ENCODE assay signal across 8 cellular contexts in genomic region chr16:5071681-5072333, GRCh38. TPM values are rescaled to one million over a fixed set of nuclear protein-coding genes. Genes with fewer than 3 reads are reported as not detected.
DNase-seq lines count a peak whose midpoint lies in the region; ATAC-seq, FAIRE-seq and TF ChIP-seq lines count a peak whose summit lies in the region.

A gene with protein sequence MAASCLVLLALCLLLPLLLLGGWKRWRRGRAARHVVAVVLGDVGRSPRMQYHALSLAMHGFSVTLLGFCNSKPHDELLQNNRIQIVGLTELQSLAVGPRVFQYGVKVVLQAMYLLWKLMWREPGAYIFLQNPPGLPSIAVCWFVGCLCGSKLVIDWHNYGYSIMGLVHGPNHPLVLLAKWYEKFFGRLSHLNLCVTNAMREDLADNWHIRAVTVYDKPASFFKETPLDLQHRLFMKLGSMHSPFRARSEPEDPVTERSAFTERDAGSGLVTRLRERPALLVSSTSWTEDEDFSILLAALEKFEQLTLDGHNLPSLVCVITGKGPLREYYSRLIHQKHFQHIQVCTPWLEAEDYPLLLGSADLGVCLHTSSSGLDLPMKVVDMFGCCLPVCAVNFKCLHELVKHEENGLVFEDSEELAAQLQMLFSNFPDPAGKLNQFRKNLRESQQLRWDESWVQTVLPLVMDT (plus strand): TSS chr16:5071843. CDS start chr16:5071850, 7 bp downstream.

- ATAC-seq in HG02642 (IDR thresholded peaks at IDR 0.05; ENCODE audit: poor library complexity, unreplicated experiment) (peak; percentile 86), left cardiac atrium (peak; percentile 96 to 99)

- H3K9me3 ChIP-seq in adrenal gland (replicated peaks in 1 of 3) (no peaks in the 10 kb centered on the region), prostate gland (no peaks in the 10 kb centered on the region)

- WGBS in adrenal gland, 4 donors, result 0% methylated on average over 5 to 53 of the region's 53 CpGs
- 1% methylated on average over 52 of the region's 53 CpGs for WGBS in prostate gland

- intact Hi-C loops in adrenal gland (cut with DNase I), result no loop called here
- intact Hi-C loops in left cardiac atrium (cut with DNase I), result no loop called here
- intact Hi-C loops in prostate gland (cut with DNase I), result no loop called here

- peak; percentile 97 for TF ChIP-seq POLR2A in GM12891 (IDR thresholded peaks at IDR 0.05; ENCODE audit: low read depth, low read length)
- peak; percentile 61 to 67 for TF ChIP-seq POLR2A in adrenal gland (IDR thresholded peaks at IDR 0.05)
- peak; percentile 53 for TF ChIP-seq POLR2A in prostate gland (IDR thresholded peaks at IDR 0.05)

- FAIRE-seq in GM12891 (lab: Jason Lieb, UNC), result peak; percentile 88

- H3K27ac ChIP-seq in adrenal gland (peak within 1 kb of the TSS; percentile 24 to 85 (median 66)), prostate gland (peak within 1 kb of the TSS; percentile 60 to 70)

- peaks cover 0 to 24% of the 10 kb centered on the region in 2 donors for H3K36me3 ChIP-seq in adrenal gland (replicated peaks in 1 of 2)
- no peaks in the 10 kb centered on the region for H3K36me3 ChIP-seq in prostate gland

- peaks cover 0 to 18% of the 10 kb centered on the region in 2 donors for H3K4me1 ChIP-seq in adrenal gland (replicated peaks in 1 of 2)
- no peaks in the 10 kb centered on the region for H3K4me1 ChIP-seq in prostate gland (replicated peaks)

- H3K27me3 ChIP-seq in adrenal gland, result no peaks in the 10 kb centered on the region
- H3K27me3 ChIP-seq in prostate gland (replicated peaks; ENCODE audit: insufficient read depth), result no peaks in the 10 kb centered on the region

- H3K4me3 ChIP-seq in adrenal gland, result peak within 1 kb of the TSS; percentile 44 to 83 (median 48)
- H3K4me3 ChIP-seq in prostate gland, result peak within 1 kb of the TSS; percentile 68 to 85

- TF ChIP-seq CTCF in adrenal gland (IDR thresholded peaks at IDR 0.05) (no peak), prostate gland (IDR thresholded peaks at IDR 0.05) (peak in 1 of 4 experiments; percentile 25)

- DNase-seq in GM12891 (ENCODE audit: insufficient read length, low spot score) (peak; percentile 95), NCI-H1105 (lab: John Stamatoyannopoulos, UW) (peak; percentile 62), T-helper 1 cell (peak; percentile 75 to 90 (median 86)), adrenal gland (peak; percentile 87 to 94 (median 90)), left cardiac atrium (peak; percentile 93), prostate gland (ENCODE audit: low spot score) (peak; percentile 85), ureter (ENCODE audit: low spot score) (peak; percentile 93)

TF ChIP-seq in GM12891, 5 proteins besides CTCF, POLR2A, EP300 and RAD21:
- TF ChIP-seq POU2F2 (IDR thresholded peaks at IDR 0.05; ENCODE audit: low read depth, low read length) (peak; percentile 86), SPI1 (IDR thresholded peaks at IDR 0.05; ENCODE audit: low read depth, low read length) (peak; percentile 45; the same call in 1 of the 2 replicates), PAX5 (IDR thresholded peaks at IDR 0.05; ENCODE audit: insufficient read depth, low read length, severe bottlenecking) (no peak), TAF1 (IDR thresholded peaks at IDR 0.05; ENCODE audit: low read depth, low read length) (peak; percentile 93), POLR2AphosphoS5 (IDR thresholded peaks at IDR 0.05; ENCODE audit: low read depth, low read length) (peak; percentile 96)

RNA-seq across cellular contexts. Expression of the gene that starts here (rescaled TPM):
- 12.4 TPM for polyA plus RNA-seq in GM12891 (2012; ENCODE audit: low read depth, missing spikeins)
- total RNA-seq in adrenal gland (100 to 1,000 TPM in 1 of 8 donors, 10 to 100 TPM in 7; 30.8 to 207 (median 44.4) TPM), left cardiac atrium (10 to 100 TPM; 11.0 to 11.8 TPM), prostate gland (10 to 100 TPM; 35.1 to 37.7 TPM), ureter (27.0 TPM)
- polyA plus RNA-seq in adrenal gland, result 10 to 100 TPM; 19.2 to 43.2 (median 20.3) TPM

Comparison
In these comparisons a context has a peak if more than half of its experiments do, and no peak if none do; other contexts are left out.
1. Peak in every context shown above with its lines: DNase-seq, ATAC-seq, H3K4me3 ChIP-seq and H3K27ac ChIP-seq.